ENCODE assay signal across 14 cellular contexts in genomic region chr15:47819158-47819557, GRCh38.
DNase-seq lines count a peak whose midpoint lies in the region; ATAC-seq and TF ChIP-seq lines count a peak whose summit lies in the region.
"Had no signal": no experiment of that assay in that cellular context is flagged by ENCODE, and none has a peak within 500 bp of the region (broad histone marks: within the 10 kb centered on the region; RNA-seq: fewer than 3 reads in every experiment).

No MANE protein-coding gene starts in this region.

- H3K4me1 ChIP-seq in right cardiac atrium (ENCODE audit: control insufficient read depth, insufficient read depth, low read length) (no peaks in the 10 kb centered on the region), right atrium auricular region (peaks cover 0 to 14% of the 10 kb centered on the region in 2 donors), ovary (ENCODE audit: insufficient read depth) (peaks cover 11% of the 10 kb centered on the region)
- H3K4me1 ChIP-seq: Caco-2, HAP-1 had no signal

- no peak for TF ChIP-seq EP300 in ovary (IDR thresholded peaks at IDR 0.05)

- no peaks in the 10 kb centered on the region for H3K36me3 ChIP-seq in right atrium auricular region
- no peaks in the 10 kb centered on the region for H3K36me3 ChIP-seq in ovary
- H3K36me3 ChIP-seq: HAP-1 had no signal

- H3K27ac ChIP-seq in right cardiac atrium (ENCODE audit: low read length) = no peak overlapping the region
- no peak overlapping the region for H3K27ac ChIP-seq in right atrium auricular region
- H3K27ac ChIP-seq in ovary = no peak overlapping the region

- peak in 1 of 2 donors; percentile 53 for ATAC-seq in right cardiac atrium
- ATAC-seq in GM19463 (IDR thresholded peaks at IDR 0.05; ENCODE audit: unreplicated experiment) = no peak
- no peak for ATAC-seq in GM19324 (IDR thresholded peaks at IDR 0.05; ENCODE audit: low FRiP score, unreplicated experiment)

- no peaks in the 10 kb centered on the region for H3K27me3 ChIP-seq in right cardiac atrium (ENCODE audit: control insufficient read depth, insufficient read depth)
- H3K27me3 ChIP-seq in right atrium auricular region = no peaks in the 10 kb centered on the region
- H3K27me3 ChIP-seq in ovary = no peaks in the 10 kb centered on the region

- DNase-seq in right cardiac atrium = peak in 2 of 3 donors; percentile 46 to 67
- no peak for DNase-seq in right atrium auricular region (ENCODE audit: low spot score)
- peak; percentile 40 for DNase-seq in fibroblast of pulmonary artery (ENCODE audit: low read depth)
- peak in 3 of 5 donors; percentile 12 to 22 (median 17) for DNase-seq in ovary
- DNase-seq: C1 segment of cervical spinal cord; Caco-2; CD4-positive, alpha-beta memory T cell; DMS153; DND-41; GOT3; HFFc6 had no signal

- TF ChIP-seq CTCF in right atrium auricular region (IDR thresholded peaks at IDR 0.05) (no peak), fibroblast of pulmonary artery (IDR thresholded peaks at IDR 0.05; ENCODE audit: low read length, missing control alignments) (no peak), ovary (IDR thresholded peaks at IDR 0.05) (no peak)

- 64% methylated on average over 2 of the region's 2 CpGs for WGBS in right cardiac atrium
- WGBS in ovary, 3 donors = 38 to 51% (median 46%) methylated on average over 2 of the region's 2 CpGs

- H3K4me3 ChIP-seq in right cardiac atrium (ENCODE audit: low read length) (no peak overlapping the region), right atrium auricular region (no peak overlapping the region), fibroblast of pulmonary artery (replicated peaks; ENCODE audit: low read depth, low read length) (no peak overlapping the region), ovary (no peak overlapping the region)
- H3K4me3 ChIP-seq: HAP-1 had no signal

- H3K9me3 ChIP-seq in right cardiac atrium (ENCODE audit: control insufficient read depth, low read length) (no peaks in the 10 kb centered on the region), right atrium auricular region (no peaks in the 10 kb centered on the region), ovary (no peaks in the 10 kb centered on the region)
- H3K9me3 ChIP-seq: Caco-2, HAP-1 had no signal

- intact Hi-C loops in right cardiac atrium (cut with DNase I) = no loop called here
- intact Hi-C loops in ovary (cut with DNase I) = no loop called here

- no peak for TF ChIP-seq POLR2A in ovary (IDR thresholded peaks at IDR 0.05)
